7 cellular contexts compared by ENCODE assay signal in the genomic region with DNA sequence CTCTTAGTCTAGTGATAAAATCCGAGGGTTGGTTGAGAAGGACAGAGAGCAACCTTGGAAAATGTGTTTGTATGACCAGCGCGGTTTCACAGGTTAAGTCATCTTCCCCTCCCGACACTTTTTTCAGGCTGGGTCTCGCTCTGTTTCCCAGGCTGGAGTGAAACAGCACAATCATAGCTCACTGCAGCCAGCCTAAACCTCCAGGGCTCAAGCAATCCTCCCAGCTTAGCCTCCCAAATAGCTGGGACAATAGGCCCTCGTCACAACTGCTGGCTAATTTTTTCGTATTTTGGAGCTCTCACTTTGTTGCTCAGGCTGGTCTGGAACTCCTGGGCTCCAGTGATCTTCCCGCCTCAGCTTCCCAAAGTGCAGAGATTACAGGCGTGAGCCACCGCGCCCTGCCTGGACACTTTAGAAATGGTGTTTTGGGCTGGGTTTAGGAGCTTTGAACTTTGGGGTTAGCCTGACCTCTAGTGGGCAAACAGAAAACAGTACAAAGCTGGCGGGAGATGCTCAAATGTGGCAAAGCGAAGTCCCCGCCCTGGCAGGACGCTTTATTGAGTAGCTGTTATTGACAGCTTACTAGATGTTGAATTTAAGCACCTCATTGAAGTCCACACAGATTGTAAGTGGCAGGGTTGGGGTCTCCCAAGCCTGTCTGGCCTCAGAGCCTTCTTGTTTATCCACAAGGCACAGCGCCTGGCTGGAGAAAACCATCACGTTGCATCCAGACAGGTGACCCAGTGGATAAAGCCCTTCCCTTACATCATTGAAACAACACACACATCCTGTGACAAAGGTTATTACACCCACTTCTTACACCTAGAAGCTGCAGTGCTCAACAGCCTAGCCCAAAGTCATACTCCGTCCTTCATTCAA. TPM values are rescaled to one million over a fixed set of nuclear protein-coding genes. Genes with fewer than 3 reads are reported as not detected.
DNase-seq lines count a peak whose midpoint lies in the region; ATAC-seq and TF ChIP-seq lines count a peak whose summit lies in the region.

No MANE protein-coding gene starts in this region.

- H3K9ac ChIP-seq in PC-3 (ENCODE audit: low read length), result no peak overlapping the region

- no peaks in the 10 kb centered on the region for H3K36me3 ChIP-seq in PC-3 (ENCODE audit: low read depth, low read length)
- no peaks in the 10 kb centered on the region for H3K36me3 ChIP-seq in tibial artery

- H3K4me3 ChIP-seq in PC-3 (ENCODE audit: low read length) (no peak overlapping the region), fibroblast of pulmonary artery (replicated peaks; ENCODE audit: low read depth, low read length) (no peak overlapping the region), tibial artery (no peak overlapping the region)

- TF ChIP-seq CTCF in GM10248 (IDR thresholded peaks at IDR 0.05; ENCODE audit: control extremely low read depth, extremely low read depth, low read depth, missing control alignments), result peak; percentile 72
- peak; percentile 73 for TF ChIP-seq CTCF in PC-3 (conservative IDR thresholded peaks at IDR 0.05; ENCODE audit: low read depth, low read length)
- peak; percentile 75 for TF ChIP-seq CTCF in fibroblast of pulmonary artery (IDR thresholded peaks at IDR 0.05; ENCODE audit: low read length, missing control alignments)
- peak; percentile 64 to 67 for TF ChIP-seq CTCF in tibial artery (IDR thresholded peaks at IDR 0.05)

- CTCF ChIA-PET in GM10248 (lab: Yijun Ruan, JAX), result interaction anchor here (0.6 to 6.2 kb wide), 55 partner anchors 10 to 1072 kb away, joined by 3 to 60 read pairs (median 4); a partner anchor contains a TSS
- CTCF ChIA-PET in PC-3 (lab: Charles Lee), result interaction anchor here (0.5 to 1.9 kb wide), 6 partner anchors 13 to 459 kb away, joined by 3 to 7 read pairs (median 4); no protein-coding TSS in a partner anchor

- intact Hi-C loops in PC-3 (cut with micrococcal nuclease) (loop anchor here (1.0 to 10.0 kb wide), 4 partner anchors 95 to 700 kb away; no protein-coding TSS in a partner anchor), tibial artery (cut with DNase I; ENCODE audit: low total_unique reads) (loop anchor here (5.0 kb wide), 1 partner anchor 462 kb away; no protein-coding TSS in a partner anchor)

- H2AFZ ChIP-seq in PC-3 (ENCODE audit: low read length), result peak overlapping the region; percentile 65

- H3K9me2 ChIP-seq in PC-3 (replicated peaks; ENCODE audit: low read length), result no peaks in the 10 kb centered on the region

- H3K4me2 ChIP-seq in PC-3 (ENCODE audit: low read length), result peak overlapping the region; percentile 51; the same call in 1 of the 2 replicates

- H3K9me3 ChIP-seq in PC-3 (ENCODE audit: low read length), result no peaks in the 10 kb centered on the region
- H3K9me3 ChIP-seq in tibial artery, result no peaks in the 10 kb centered on the region

- BruUV-seq in PC-3 (replicated peaks; lab: Mats Ljungman, UMichigan), result no TSS peak

- H3F3A ChIP-seq in PC-3 (ENCODE audit: low read length, unreplicated experiment), result no peaks in the 10 kb centered on the region

- POLR2A ChIA-PET in GM10248 (lab: Yijun Ruan, JAX) (no interaction called here), PC-3 (lab: Charles Lee; ENCODE audit: unreplicated experiment) (no interaction called here)

- ATAC-seq in PC-3, result peak; percentile 97

- H3K4me1 ChIP-seq in PC-3 (ENCODE audit: insufficient read depth, low read length) (no peaks in the 10 kb centered on the region), tibial artery (peaks cover 0 to 8% (median 0%) of the 10 kb centered on the region in 4 donors)

- H3K27me3 ChIP-seq in PC-3 (ENCODE audit: low read length) (no peaks in the 10 kb centered on the region), tibial artery (peaks cover 0 to 13% of the 10 kb centered on the region in 2 donors)

- DNase-seq in GM10248 (ENCODE audit: extremely low spot score) (peak; percentile 71), HS-5 (ENCODE audit: low read depth) (peak; percentile 40), PC-3 (peak; percentile 72), fibroblast of pulmonary artery (ENCODE audit: low read depth) (peak; percentile 73), nucleus accumbens (lab: John Stamatoyannopoulos, UW) (peak in 43 of 56 donors; percentile 1 to 72 (median 25)), tibial artery (peak in 1 of 2 donors; percentile 28)
- peak; percentile 58 to 70 for DNase-seq in activated T-cell treated with anti-CD3 and anti-CD28 coated beads, Interleukin-2, amount 50 U/mL, for 48 hours

- H3K27ac ChIP-seq in PC-3 (ENCODE audit: low read length), result no peak overlapping the region
- no peak overlapping the region for H3K27ac ChIP-seq in tibial artery

- no peaks in the 10 kb centered on the region for H3K79me2 ChIP-seq in PC-3 (ENCODE audit: low read length)

- no peaks in the 10 kb centered on the region for H4K20me1 ChIP-seq in PC-3 (ENCODE audit: low read length)

RNA-seq across cellular contexts. Expression of a gene that starts 34.7 kb away (rescaled TPM):
- total RNA-seq in PC-3 (2014; rRNA removed), result 38.4 and 59.0 TPM in 2 replicates
